In genomic region chr11:19714387-19715363, GRCh38 we compare ENCODE assay signal across 8 cellular contexts. TPM values are rescaled to one million over a fixed set of nuclear protein-coding genes. Genes with fewer than 3 reads are reported as not detected.
DNase-seq lines count a peak whose midpoint lies in the region; ATAC-seq and TF ChIP-seq lines count a peak whose summit lies in the region.

No MANE protein-coding gene starts in this region.

- TF ChIP-seq POLR2A in uterus (IDR thresholded peaks at IDR 0.05), result no peak

- WGBS in ectodermal cell, 2 experiments, result 29% methylated on average over 24 to 25 of the region's 25 CpGs

- in situ Hi-C loops in Panc1 (cut with HindIII; ENCODE audit: low pct_unique_long_range_greater_than_20kb, low sequenced_read_pairs), result no loop called here

- H3K4me3 Mint-ChIP-seq in mesothelial cell of epicardium, result peak overlapping the region; percentile 67

- CTCF ChIA-PET in Panc1 (lab: Charles Lee), result interaction anchor here (1.4 to 1.5 kb wide), 2 partner anchors 28 to 151 kb away, joined by 3 read pairs; no protein-coding TSS in a partner anchor

- H3K4me1 ChIP-seq in Panc1 (ENCODE audit: control insufficient read depth, insufficient read depth, low read length) (peaks cover 43% of the 10 kb centered on the region), ectodermal cell (ENCODE audit: control insufficient read depth, insufficient read depth, low read length) (peaks cover 36% of the 10 kb centered on the region), uterus (peaks cover 0 to 14% of the 10 kb centered on the region in 2 donors)

- peak overlapping the region; percentile 64 to 91 for H3K4me3 ChIP-seq in Panc1 (ENCODE audit: low read depth in 2 of 2, low read length in 2 of 2)
- H3K4me3 ChIP-seq in ectodermal cell (ENCODE audit: insufficient read depth, low read depth, low read length), result peak overlapping the region; percentile 38
- H3K4me3 ChIP-seq in uterus, result peak overlapping the region; percentile 45 to 59

- no peaks in the 10 kb centered on the region for H3K9me3 ChIP-seq in Panc1 (ENCODE audit: control insufficient read depth, insufficient read depth, low read depth, low read length)
- no peaks in the 10 kb centered on the region for H3K9me3 ChIP-seq in ectodermal cell (ENCODE audit: control insufficient read depth, low read length)
- no peaks in the 10 kb centered on the region for H3K9me3 ChIP-seq in uterus

- DNase-seq in EH (ENCODE audit: low read depth) (peak; percentile 77), Panc1 (ENCODE audit: low read depth, low spot score) (peak; percentile 56), mesothelial cell of epicardium (ENCODE audit: low spot score in 2 of 2, unreplicated experiment in 2 of 2) (peak in 1 of 2 experiments; percentile 44), uterus (peak; percentile 41 to 57), HuH-7 (ENCODE audit: low spot score) (no peak)
- no peak for DNase-seq in stimulated activated CD4-positive, alpha-beta T cell treated with anti-CD3 and anti-CD28 coated beads, Interleukin-15, amount 100 ng/mL, for 24 hours
- no peak for DNase-seq in NK-92 treated with Interleukin-12 subunit alpha and Interleukin-12 subunit beta, amount 100 ng/mL, for 24 hours (lab: John Stamatoyannopoulos, UW)

- H3K9me3 Mint-ChIP-seq in mesothelial cell of epicardium, result no peaks in the 10 kb centered on the region

- POLR2A ChIA-PET in Panc1 (lab: Charles Lee), result interaction anchor here (0.6 to 1.4 kb wide), 2 partner anchors 8 to 1320 kb away, joined by 4 to 5 read pairs; partner anchors contain the start of gene LDHA

- H3K4me1 Mint-ChIP-seq in mesothelial cell of epicardium, result peaks cover 58% of the 10 kb centered on the region

- BruUV-seq in Panc1 (replicated peaks; lab: Mats Ljungman, UMichigan), result no TSS peak

- H3K27ac Mint-ChIP-seq in mesothelial cell of epicardium, result peak overlapping the region; percentile 83

- TF ChIP-seq CTCF in Panc1 (IDR thresholded peaks at IDR 0.05) (no peak), mesothelial cell of epicardium (IDR thresholded peaks at IDR 0.05; ENCODE audit: unreplicated experiment) (no peak), uterus (IDR thresholded peaks at IDR 0.05) (no peak)

- H3K36me3 ChIP-seq in Panc1 (ENCODE audit: control insufficient read depth, insufficient read depth, low read length) (no peaks in the 10 kb centered on the region), ectodermal cell (ENCODE audit: control insufficient read depth, insufficient read depth, low read length) (no peaks in the 10 kb centered on the region), uterus (no peaks in the 10 kb centered on the region)

- ATAC-seq in Panc1, result peak; percentile 55

- H3K27me3 ChIP-seq in Panc1 (ENCODE audit: control insufficient read depth, insufficient read depth, low read length) (no peaks in the 10 kb centered on the region), ectodermal cell (ENCODE audit: control insufficient read depth, insufficient read depth, low read length, poor library complexity, severe bottlenecking) (peaks cover 47% of the 10 kb centered on the region), uterus (no peaks in the 10 kb centered on the region)

- peak overlapping the region; percentile 80 for H3K27ac ChIP-seq in Panc1 (ENCODE audit: low read length)
- no peak overlapping the region for H3K27ac ChIP-seq in ectodermal cell (ENCODE audit: insufficient read depth, low read depth, low read length, poor library complexity, severe bottlenecking)
- H3K27ac ChIP-seq in uterus, result peak overlapping the region; percentile 58 to 75

- no peaks in the 10 kb centered on the region for H3K36me3 Mint-ChIP-seq in mesothelial cell of epicardium

- intact Hi-C loops in Panc1 (cut with micrococcal nuclease; ENCODE audit: unreplicated experiment), result no loop called here
- intact Hi-C loops in uterus (cut with DNase I; ENCODE audit: low total_unique reads), result no loop called here

- peaks cover 25% of the 10 kb centered on the region for H3K27me3 Mint-ChIP-seq in mesothelial cell of epicardium (ENCODE audit: low read depth)

RNA-seq across cellular contexts. Expression of gene NAV2, which starts 2.0 kb away (rescaled TPM):
- total RNA-seq in Panc1 (2021; ENCODE audit: unreplicated experiment) (22.7 TPM), mesothelial cell of epicardium (63.1 to 69.8 TPM (median 67.7 TPM) in 3 replicates), uterus (10 to 100 TPM in 1 of 4 donors, 1 to 10 TPM in 3; 2.6 to 31.6 (median 5.7) TPM)
- 5.9 TPM for polyA plus RNA-seq in Panc1 (2012; ENCODE audit: insufficient read length)
- polyA plus RNA-seq in ectodermal cell (2013, experiment 1 of 4), result 28.1 TPM
- polyA plus RNA-seq in ectodermal cell (2013, experiment 2 of 4), result 30.6 TPM
- polyA plus RNA-seq in ectodermal cell (2013, experiment 3 of 4), result 17.3 TPM
- 17.9 TPM for polyA plus RNA-seq in ectodermal cell (2013, experiment 4 of 4)

Comparison
In these comparisons a context has a peak if more than half of its experiments do, and no peak if none do; other contexts are left out.
1. DNase-seq: peak in EH (single experiment), Panc1 (single experiment) and uterus (2 of 2); none in stimulated activated CD4-positive, alpha-beta T cell treated with anti-CD3 and anti-CD28 coated beads, Interleukin-15, amount 100 ng/mL, for 24 hours (single experiment), NK-92 treated with Interleukin-12 subunit alpha and Interleukin-12 subunit beta, amount 100 ng/mL, for 24 hours (single experiment) and HuH-7 (single experiment).
2. Peak in every context shown above with its lines, with median percentiles within 50 percentile points of each other: H3K4me3 ChIP-seq.